Comparison of ENCODE assay signal across 1 cellular context in the genomic region with DNA sequence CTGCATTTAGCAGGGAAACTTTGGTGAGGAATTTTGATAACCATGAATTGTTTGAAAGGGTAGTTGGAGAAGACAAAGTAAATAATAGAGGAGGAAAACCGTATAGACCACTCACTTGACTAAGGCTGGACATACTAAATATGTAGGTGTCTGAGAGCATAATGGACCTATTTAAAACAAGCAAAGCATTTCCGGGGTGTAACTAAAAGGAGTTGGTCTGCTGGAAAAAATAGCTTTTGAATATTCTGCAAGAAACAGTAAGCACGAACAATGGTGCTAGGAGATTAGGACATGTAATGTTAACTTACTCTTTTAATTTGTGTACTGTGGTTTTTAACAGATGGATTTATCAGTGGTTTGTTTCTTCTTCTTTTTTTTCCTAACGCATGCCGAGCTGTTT.
TF ChIP-seq lines count a peak whose summit lies in the region.

No MANE protein-coding gene starts in this region.

TF ChIP-seq in H1, 55 proteins besides CTCF, POLR2A, EP300 and RAD21:
- no peak for TF ChIP-seq SIN3A (conservative IDR thresholded peaks at IDR 0.05 in 1 of 2, IDR thresholded peaks at IDR 0.05 in 1 of 2; ENCODE audit: low read depth in 1 of 2, low read length in 2 of 2)
- TF ChIP-seq SRF (IDR thresholded peaks at IDR 0.05; ENCODE audit: low read depth, low read length) = no peak
- no peak for TF ChIP-seq ZNF274 (IDR thresholded peaks at IDR 0.05; ENCODE audit: borderline replicate concordance, extremely low read depth, low read length)
